8 cellular contexts compared by ENCODE assay signal in the genomic region with DNA sequence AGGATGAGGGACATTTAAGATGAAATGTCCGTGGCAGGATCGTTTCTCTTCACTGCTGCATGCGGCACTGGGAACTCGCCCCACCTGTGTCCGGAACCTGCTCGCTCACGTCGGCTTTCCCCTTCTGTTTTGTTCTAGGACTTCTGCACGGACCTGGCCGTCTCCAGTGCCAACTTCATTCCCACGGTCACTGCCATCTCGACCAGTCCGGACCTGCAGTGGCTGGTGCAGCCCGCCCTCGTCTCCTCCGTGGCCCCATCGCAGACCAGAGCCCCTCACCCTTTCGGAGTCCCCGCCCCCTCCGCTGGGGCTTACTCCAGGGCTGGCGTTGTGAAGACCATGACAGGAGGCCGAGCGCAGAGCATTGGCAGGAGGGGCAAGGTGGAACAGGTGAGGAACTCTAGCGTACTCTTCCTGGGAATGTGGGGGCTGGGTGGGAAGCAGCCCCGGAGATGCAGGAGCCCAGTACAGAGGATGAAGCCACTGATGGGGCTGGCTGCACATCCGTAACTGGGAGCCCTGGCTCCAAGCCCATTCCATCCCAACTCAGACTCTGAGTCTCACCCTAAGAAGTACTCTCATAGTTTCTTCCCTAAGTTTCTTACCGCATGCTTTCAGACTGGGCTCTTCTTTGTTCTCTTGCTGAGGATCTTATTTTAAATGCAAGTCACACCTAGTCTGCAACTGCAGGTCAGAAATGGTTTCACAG. TPM values are rescaled to one million over a fixed set of nuclear protein-coding genes. Genes with fewer than 3 reads are reported as not detected.
DNase-seq lines count a peak whose midpoint lies in the region; ATAC-seq, FAIRE-seq and TF ChIP-seq lines count a peak whose summit lies in the region.

No MANE protein-coding gene starts in this region.

- H3K36me3 ChIP-seq in HUES48 (ENCODE audit: control insufficient read depth, insufficient read depth, low read length): peaks cover 12% of the 10 kb centered on the region
- H3K36me3 ChIP-seq in sigmoid colon: peaks cover 0 to 20% (median 8%) of the 10 kb centered on the region in 4 donors

- no peak for TF ChIP-seq CTCF in sigmoid colon (IDR thresholded peaks at IDR 0.05)
- TF ChIP-seq CTCF in D721Med (IDR thresholded peaks at IDR 0.05; ENCODE audit: insufficient read depth, missing control alignments): no peak

- WGBS in right cardiac atrium: 17% methylated on average over 27 of the region's 27 CpGs
- 19 to 21% methylated on average over 27 of the region's 27 CpGs for WGBS in sigmoid colon, 2 donors

- TF ChIP-seq POLR2A in sigmoid colon (IDR thresholded peaks at IDR 0.05): no peak

- H3K4me1 ChIP-seq in HUES48 (ENCODE audit: control insufficient read depth, insufficient read depth, low read length) (peaks cover 25% of the 10 kb centered on the region), right cardiac atrium (ENCODE audit: control insufficient read depth, insufficient read depth, low read length) (peaks cover 4% of the 10 kb centered on the region), sigmoid colon (peaks cover 0 to 43% (median 34%) of the 10 kb centered on the region in 4 donors)

- peak overlapping the region; percentile 98 for H3K9ac ChIP-seq in HUES48 (ENCODE audit: low read depth, low read length)

- H3K9me3 ChIP-seq in HUES48 (ENCODE audit: control insufficient read depth, insufficient read depth, low read length): no peaks in the 10 kb centered on the region
- H3K9me3 ChIP-seq in right cardiac atrium (ENCODE audit: control insufficient read depth, low read length): no peaks in the 10 kb centered on the region
- no peaks in the 10 kb centered on the region for H3K9me3 ChIP-seq in sigmoid colon

- H3K27ac ChIP-seq in HUES48 (ENCODE audit: low read depth, low read length) (peak overlapping the region; percentile 83), right cardiac atrium (ENCODE audit: low read length) (peak overlapping the region; percentile 4), sigmoid colon (peak overlapping the region; percentile 99 to 100 (median 100))

- DNase-seq in activated naive CD4-positive, alpha-beta T cell treated with anti-CD3 and anti-CD28 coated beads, Interleukin-2, amount 50 U/mL, for 72 hours (ENCODE audit: low spot score in 2 of 2): peak in 1 of 2 donors; percentile 54
- DNase-seq in right cardiac atrium: peak in 2 of 3 donors; percentile 73 to 80
- peak; percentile 82 for DNase-seq in sigmoid colon
- no peak for DNase-seq in D721Med (ENCODE audit: insufficient read length, low spot score)
- DNase-seq in hepatic stellate cell (ENCODE audit: low spot score): no peak
- no peak for DNase-seq in NOMO-1 treated with DMSO at 0.1 percent for 48 hours (lab: John Stamatoyannopoulos, UW; ENCODE audit: unreplicated experiment)
- DNase-seq in NCI-H1436 treated with DMSO at 0.1 percent for 48 hours (lab: John Stamatoyannopoulos, UW): no peak

- no peak for ATAC-seq in activated naive CD4-positive, alpha-beta T cell treated with anti-CD3 and anti-CD28 coated beads, Interleukin-2, amount 50 U/mL, for 72 hours
- no peak for ATAC-seq in right cardiac atrium

- H3K27me3 ChIP-seq in HUES48 (ENCODE audit: control insufficient read depth, insufficient read depth, low read length) (peaks cover 40% of the 10 kb centered on the region), right cardiac atrium (ENCODE audit: control insufficient read depth, insufficient read depth) (no peaks in the 10 kb centered on the region), sigmoid colon (no peaks in the 10 kb centered on the region)

- no peak for FAIRE-seq in D721Med (lab: Jason Lieb, UNC)

- H3K4me3 ChIP-seq in HUES48 (ENCODE audit: low read depth, low read length): peak overlapping the region; percentile 91
- H3K4me3 ChIP-seq in right cardiac atrium (ENCODE audit: low read length): peak overlapping the region; percentile 74
- peak overlapping the region; percentile 57 to 83 (median 68) for H3K4me3 ChIP-seq in sigmoid colon

- peak overlapping the region; percentile 93 to 95 for H3K27ac Mint-ChIP-seq in activated naive CD4-positive, alpha-beta T cell treated with anti-CD3 and anti-CD28 coated beads, Interleukin-2, amount 50 U/mL, for 72 hours

- peaks cover 19 to 20% of the 10 kb centered on the region in 2 donors for H3K36me3 Mint-ChIP-seq in activated naive CD4-positive, alpha-beta T cell treated with anti-CD3 and anti-CD28 coated beads, Interleukin-2, amount 50 U/mL, for 72 hours

- no peak for TF ChIP-seq EP300 in sigmoid colon (IDR thresholded peaks at IDR 0.05)

- intact Hi-C loops in right cardiac atrium (cut with DNase I) (no loop called here), sigmoid colon (cut with DNase I) (loop anchor here (5.0 to 10.0 kb wide), 3 partner anchors 43 to 1755 kb away; partner anchors contain the start of gene TMED10)

- no peaks in the 10 kb centered on the region for H3K9me3 Mint-ChIP-seq in activated naive CD4-positive, alpha-beta T cell treated with anti-CD3 and anti-CD28 coated beads, Interleukin-2, amount 50 U/mL, for 72 hours

RNA-seq across cellular contexts. Expression of gene FOS, which starts 1.3 kb away (rescaled TPM):
- total RNA-seq in activated naive CD4-positive, alpha-beta T cell treated with anti-CD3 and anti-CD28 coated beads, Interleukin-2, amount 50 U/mL, for 72 hours: 10 to 100 TPM; 55.8 to 65.9 TPM
- total RNA-seq in right cardiac atrium (100 to 1,000 TPM in 1 of 4 donors, 10 to 100 TPM in 3; 15.7 to 244 (median 46.3) TPM), sigmoid colon (1,000 to 10,000 TPM in 1 of 4 donors, 100 to 1,000 TPM in 3; 172 to 1,048 (median 650) TPM)
- polyA plus RNA-seq in right cardiac atrium (144 TPM), sigmoid colon (100 to 1,000 TPM; 108 to 374 (median 306) TPM)

Comparison
In these comparisons a context has a peak if more than half of its experiments do, and no peak if none do; other contexts are left out.
1. H3K27ac ChIP-seq: peak in every context shown above with its lines; median percentile 100 in sigmoid colon; 83 in HUES48; 4 in right cardiac atrium.
2. DNase-seq: peak in right cardiac atrium (2 of 3) and sigmoid colon (single experiment); none in D721Med (single experiment), hepatic stellate cell (single experiment), NOMO-1 treated with DMSO at 0.1 percent for 48 hours (single experiment) and NCI-H1436 treated with DMSO at 0.1 percent for 48 hours (single experiment).
3. Peak in every context shown above with its lines, with median percentiles within 50 percentile points of each other: H3K4me3 ChIP-seq.